In the genomic region with DNA sequence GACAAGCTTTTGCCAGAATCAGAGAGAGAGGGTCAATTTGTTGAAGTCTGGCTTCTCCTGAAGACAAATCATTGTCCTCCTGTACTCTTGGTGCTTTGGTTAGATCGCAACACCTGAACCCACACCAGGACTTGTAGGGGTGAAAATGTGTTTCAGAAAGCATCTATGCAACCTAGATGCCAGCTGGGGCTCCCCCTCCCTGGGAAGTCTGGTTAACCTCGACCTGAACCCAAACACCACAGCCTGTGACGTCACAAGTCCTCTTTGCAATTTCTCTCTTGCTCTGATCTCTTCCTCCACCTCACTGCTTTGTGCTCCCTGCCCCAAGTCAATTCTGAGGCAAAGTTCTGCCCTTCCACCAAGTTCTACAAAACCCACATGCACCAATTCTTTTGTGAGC, we compare ENCODE assay signal across 10 cellular contexts.
DNase-seq lines count a peak whose midpoint lies in the region; ATAC-seq and TF ChIP-seq lines count a peak whose summit lies in the region.
"Had no signal": no experiment of that assay in that cellular context is flagged by ENCODE, and none has a peak within 500 bp of the region (broad histone marks: within the 10 kb centered on the region; RNA-seq: fewer than 3 reads in every experiment).

No MANE protein-coding gene starts in this region.

- in situ Hi-C loops in GM13976 (cut with MboI; ENCODE audit: low sequenced_read_pairs, unreplicated experiment), result no loop called here

- no peak for ATAC-seq in HG02623 (IDR thresholded peaks at IDR 0.05; ENCODE audit: unreplicated experiment)
- ATAC-seq: A549 had no signal

- peaks cover 13% of the 10 kb centered on the region; the same call in 1 of the 2 replicates for H3F3A ChIP-seq in MM.1S (ENCODE audit: insufficient read depth, low read length)

- H4K20me1 ChIP-seq in MM.1S (ENCODE audit: insufficient read depth, low read length), result no peaks in the 10 kb centered on the region

- no peaks in the 10 kb centered on the region for H3K9me2 ChIP-seq in MM.1S (replicated peaks; ENCODE audit: insufficient read depth, low read length)

- H3K36me3 Mint-ChIP-seq in stimulated activated naive CD8-positive, alpha-beta T cell treated with anti-CD3 and anti-CD28 coated beads, Interleukin-15, Interleukin-2, amounts not matched to agents 100 ng/mL and 50 ng/mL, for 24 hours (ENCODE audit: low read depth), result no peaks in the 10 kb centered on the region

- no peaks in the 10 kb centered on the region for H3K27me3 ChIP-seq in MM.1S (replicated peaks; ENCODE audit: insufficient read depth, low read length)

- TF ChIP-seq CTCF in MM.1S (IDR thresholded peaks at IDR 0.05; ENCODE audit: low read length), result no peak
- no peak for TF ChIP-seq CTCF in GM13976 (IDR thresholded peaks at IDR 0.05; ENCODE audit: borderline replicate concordance, control extremely low read depth, extremely low read depth, insufficient read depth, missing control alignments)

- no peak overlapping the region for H3K27ac ChIP-seq in MM.1S (ENCODE audit: low read length)
- H3K27ac ChIP-seq: A549 had no signal

- H2AFZ ChIP-seq in MM.1S (ENCODE audit: low read length), result no peak overlapping the region

- H3K4me3 ChIP-seq in MM.1S (ENCODE audit: low read length), result no peak overlapping the region
- H3K4me3 ChIP-seq: A549 had no signal

- H3K27me3 Mint-ChIP-seq in stimulated activated naive CD8-positive, alpha-beta T cell treated with anti-CD3 and anti-CD28 coated beads, Interleukin-15, Interleukin-2, amounts not matched to agents 100 ng/mL and 50 ng/mL, for 24 hours, result no peaks in the 10 kb centered on the region

- no peaks in the 10 kb centered on the region for H3K9me3 ChIP-seq in MM.1S (replicated peaks; ENCODE audit: insufficient read depth, low read length)
- H3K9me3 ChIP-seq: A549 had no signal

- peak overlapping the region; percentile 6 for H3K4me3 Mint-ChIP-seq in stimulated activated naive CD8-positive, alpha-beta T cell treated with anti-CD3 and anti-CD28 coated beads, Interleukin-15, Interleukin-2, amounts not matched to agents 100 ng/mL and 50 ng/mL, for 24 hours

- H3K9me3 Mint-ChIP-seq in stimulated activated naive CD8-positive, alpha-beta T cell treated with anti-CD3 and anti-CD28 coated beads, Interleukin-15, Interleukin-2, amounts not matched to agents 100 ng/mL and 50 ng/mL, for 24 hours, result no peaks in the 10 kb centered on the region

- H3K4me2 ChIP-seq in MM.1S (ENCODE audit: low read depth, low read length), result peak overlapping the region; percentile 12; the same call in 1 of the 2 replicates
- H3K4me2 ChIP-seq: A549 had no signal

- H3K9ac ChIP-seq in MM.1S (ENCODE audit: low read length), result no peak overlapping the region

- no peaks in the 10 kb centered on the region for H3K36me3 ChIP-seq in MM.1S (replicated peaks; ENCODE audit: insufficient read depth, low read length)

- peak overlapping the region; percentile 83 for H3K27ac Mint-ChIP-seq in stimulated activated naive CD8-positive, alpha-beta T cell treated with anti-CD3 and anti-CD28 coated beads, Interleukin-15, Interleukin-2, amounts not matched to agents 100 ng/mL and 50 ng/mL, for 24 hours

- DNase-seq in SIG-M5 treated with dmso at 0.1 percent for 504 hours (lab: John Stamatoyannopoulos, UW; ENCODE audit: unreplicated experiment), result peak; percentile 25
- no peak for DNase-seq in SIG-M5 (lab: John Stamatoyannopoulos, UW)
- peak; percentile 92 for DNase-seq in MM.1S
- DNase-seq in activated gamma-delta T cell treated with anti-CD3 and anti-CD28 coated beads, Interleukin-2, amount 50 U/mL, for 16 hours (ENCODE audit: low read depth), result peak; percentile 49
- DNase-seq in GM13976 (ENCODE audit: low spot score), result no peak
- DNase-seq in NCI-H2029 treated with DMSO at 0.1 percent for 48 hours (lab: John Stamatoyannopoulos, UW), result no peak
- DNase-seq: NCI-H1436 treated with DMSO at 0.1 percent for 48 hours had no signal

- peaks cover 40% of the 10 kb centered on the region for H3K4me1 ChIP-seq in MM.1S (ENCODE audit: low read length)
- H3K4me1 ChIP-seq: A549 had no signal

- no peaks in the 10 kb centered on the region for H3K79me2 ChIP-seq in MM.1S (ENCODE audit: low read length)

- peaks cover 42% of the 10 kb centered on the region for H3K4me1 Mint-ChIP-seq in stimulated activated naive CD8-positive, alpha-beta T cell treated with anti-CD3 and anti-CD28 coated beads, Interleukin-15, Interleukin-2, amounts not matched to agents 100 ng/mL and 50 ng/mL, for 24 hours (ENCODE audit: low read depth)

Comparison
In these comparisons a context has a peak if more than half of its experiments do, and no peak if none do; other contexts are left out.
1. DNase-seq: peak in SIG-M5 treated with dmso at 0.1 percent for 504 hours (single experiment), MM.1S (single experiment) and activated gamma-delta T cell treated with anti-CD3 and anti-CD28 coated beads, Interleukin-2, amount 50 U/mL, for 16 hours (single experiment); none in SIG-M5 (single experiment), GM13976 (single experiment) and NCI-H2029 treated with DMSO at 0.1 percent for 48 hours (single experiment).